ENCODE assay signal across 28 cellular contexts in the genomic region with DNA sequence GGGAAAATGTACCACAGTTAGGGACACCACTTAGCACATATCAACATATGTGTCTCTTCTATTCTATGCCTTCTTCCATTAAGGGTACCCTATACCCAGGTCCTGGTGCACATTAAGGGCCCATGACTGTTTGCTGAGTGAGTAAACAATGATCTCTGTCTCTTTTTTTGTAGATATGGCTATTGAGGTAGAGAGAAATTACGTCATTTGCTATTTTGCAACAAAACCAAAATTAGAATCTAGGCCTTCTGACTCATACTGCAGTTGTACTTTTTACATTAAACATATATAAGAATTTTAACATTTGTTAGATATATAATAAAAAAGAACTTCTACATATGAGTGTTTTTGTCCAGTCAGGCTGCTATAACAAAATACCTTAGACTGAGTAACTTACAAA.
"Had no signal": no experiment of that assay in that cellular context is flagged by ENCODE, and none has a peak within 500 bp of the region (broad histone marks: within the 10 kb centered on the region; RNA-seq: fewer than 3 reads in every experiment).

No MANE protein-coding gene starts in this region.

- H3K36me3 ChIP-seq: left lung, lower lobe of right lung, right atrium auricular region, spleen, thoracic aorta had no signal

- H3K9me3 ChIP-seq: body of pancreas, lower lobe of right lung, right atrium auricular region, thoracic aorta had no signal

- H3K9ac ChIP-seq: parathyroid adenoma had no signal

- DNase-seq: activated B cell treated with CpG ODN at 0.5 μM for 24 hours; activated CD4-positive, alpha-beta T cell treated with anti-CD3 and anti-CD28 coated beads for 36 hours; activated CD8-positive, alpha-beta memory T cell treated with anti-CD3 and anti-CD28 coated beads, Interleukin-2, amount 10 ng/mL, durations not matched to agents 7 days and 5 days; activated CD8-positive, alpha-beta T cell treated with anti-CD3 and anti-CD28 coated beads, Interleukin-2, amount 10 ng/mL, durations not matched to agents 7 days and 5 days; activated naive CD4-positive, alpha-beta T cell; activated T-cell treated with anti-CD3 and anti-CD28 coated beads, Interleukin-2, amount 50 U/mL, for 48 hours; anterior cingulate cortex; body of pancreas; left lung; lower lobe of right lung; mesenchymal stem cell; naive thymus-derived CD8-positive, alpha-beta T cell; occipital lobe; spleen; stimulated activated CD4-positive, alpha-beta T cell treated with anti-CD3 and anti-CD28 coated beads, Interleukin-2, amount 100 ng/mL, for 48 hours; stimulated activated naive CD4-positive, alpha-beta T cell treated with Interleukin-2 at 50 U/mL for 16 hours; T-helper 17 cell; T1000; trophoblast cell had no signal

- H2AFZ ChIP-seq: parathyroid adenoma had no signal

- FAIRE-seq: endothelial cell of umbilical vein, frontal cortex, islet of Langerhans, urothelium cell line had no signal

- H3K4me1 ChIP-seq: body of pancreas, left lung, lower lobe of right lung, parathyroid adenoma, right atrium auricular region, spleen had no signal

- ATAC-seq: activated CD4-positive, alpha-beta T cell treated with anti-CD3 and anti-CD28 coated beads for 36 hours; activated CD8-positive, alpha-beta memory T cell treated with anti-CD3 and anti-CD28 coated beads, Interleukin-2, amount 10 ng/mL, durations not matched to agents 7 days and 5 days; activated CD8-positive, alpha-beta T cell treated with anti-CD3 and anti-CD28 coated beads, Interleukin-2, amount 10 ng/mL, durations not matched to agents 7 days and 5 days; activated naive CD4-positive, alpha-beta T cell treated with anti-CD3 and anti-CD28 coated beads, Interleukin-2, amount 50 U/mL, for 72 hours; body of pancreas; esophagus mucosa; left lung; lower lobe of right lung; naive thymus-derived CD8-positive, alpha-beta T cell; T-helper 17 cell had no signal

- H3K27ac ChIP-seq: body of pancreas, left lung, lower lobe of right lung, parathyroid adenoma, right atrium auricular region, spleen, thoracic aorta had no signal

- H3K27me3 ChIP-seq: body of pancreas, left lung, right atrium auricular region, spleen had no signal

- H3K4me3 ChIP-seq: body of pancreas, left lung, lower lobe of right lung, right atrium auricular region, spleen, thoracic aorta had no signal
